In the genomic region with DNA sequence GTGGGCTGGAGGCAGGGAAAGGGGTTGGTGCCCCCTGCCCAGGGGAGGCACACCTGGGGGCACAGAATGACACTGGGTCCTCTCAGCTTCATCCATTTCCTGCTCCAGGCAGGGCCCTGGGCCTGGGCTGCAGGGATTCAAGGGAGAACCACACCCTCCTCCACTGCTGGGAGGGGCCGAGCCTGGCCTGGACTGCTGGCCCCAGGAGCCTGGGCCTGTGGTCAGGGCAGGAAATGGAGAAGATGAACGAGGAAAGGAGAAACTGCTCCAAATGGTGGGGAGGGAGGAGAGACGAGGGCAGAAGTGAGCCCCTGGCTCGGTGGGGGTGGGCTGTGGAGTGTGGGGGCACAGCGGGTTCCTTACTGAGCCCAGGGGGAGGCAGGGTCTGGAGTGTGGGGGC, we compare ENCODE assay signal across 11 cellular contexts. TPM values are rescaled to one million over a fixed set of nuclear protein-coding genes. Genes with fewer than 3 reads are reported as not detected.
DNase-seq lines count a peak whose midpoint lies in the region; ATAC-seq, FAIRE-seq and TF ChIP-seq lines count a peak whose summit lies in the region.
"Had no signal": no experiment of that assay in that cellular context is flagged by ENCODE, and none has a peak within 500 bp of the region (broad histone marks: within the 10 kb centered on the region; RNA-seq: fewer than 3 reads in every experiment).

No MANE protein-coding gene starts in this region.

- 0 out of 2 replicates have a peak overlapping the region, but pooled peaks have one; percentile 34 for H3K9ac ChIP-seq in BLaER1
- no peak overlapping the region for H3K9ac ChIP-seq in astrocyte (ENCODE audit: low read length)

- H3K4me3 Mint-ChIP-seq in astrocyte (ENCODE audit: unreplicated experiment), result no peak overlapping the region

- H3K27ac ChIP-seq in BLaER1 (peak overlapping the region; percentile 53; the same call in 1 of the 2 replicates), astrocyte (ENCODE audit: low read depth, low read length) (no peak overlapping the region), gastrocnemius medialis (no peak overlapping the region)

- H2AFZ ChIP-seq in astrocyte (ENCODE audit: low read depth, low read length), result no peak overlapping the region

- H3K4me3 ChIP-seq in BLaER1, result no peak overlapping the region
- no peak overlapping the region for H3K4me3 ChIP-seq in astrocyte (ENCODE audit: insufficient read depth, low read depth, low read length)
- H3K4me3 ChIP-seq in mucosa of descending colon, result no peak overlapping the region
- H3K4me3 ChIP-seq in gastrocnemius medialis, result no peak overlapping the region
- H3K4me3 ChIP-seq: tibial nerve had no signal

- H3K27me3 ChIP-seq in BLaER1 (no peaks in the 10 kb centered on the region), astrocyte (ENCODE audit: insufficient read depth, low read length) (no peaks in the 10 kb centered on the region), gastrocnemius medialis (no peaks in the 10 kb centered on the region)
- H3K27me3 ChIP-seq: tibial nerve had no signal

- in situ Hi-C loops in gastrocnemius medialis (cut with MboI; ENCODE audit: low sequenced_read_pairs in 4 of 4), result no loop called here

- H3K4me1 Mint-ChIP-seq in astrocyte (ENCODE audit: low read depth, unreplicated experiment), result peaks cover 25% of the 10 kb centered on the region

- FAIRE-seq in astrocyte (lab: Jason Lieb, UNC), result no peak

- peaks cover 5% of the 10 kb centered on the region for H3K27me3 Mint-ChIP-seq in astrocyte (ENCODE audit: low read depth, unreplicated experiment)

- no peaks in the 10 kb centered on the region for H3K36me3 ChIP-seq in BLaER1
- no peaks in the 10 kb centered on the region for H3K36me3 ChIP-seq in astrocyte (ENCODE audit: insufficient read depth, low read length)
- H3K36me3 ChIP-seq in mucosa of descending colon (ENCODE audit: low read depth), result no peaks in the 10 kb centered on the region
- H3K36me3 ChIP-seq in gastrocnemius medialis, result no peaks in the 10 kb centered on the region
- H3K36me3 ChIP-seq: tibial nerve had no signal

- TF ChIP-seq POLR2A in gastrocnemius medialis (IDR thresholded peaks at IDR 0.05), result no peak

- TF ChIP-seq CTCF in astrocyte (IDR thresholded peaks at IDR 0.05; ENCODE audit: insufficient read depth, low read depth, low read length), result no peak
- no peak for TF ChIP-seq CTCF in mucosa of descending colon (IDR thresholded peaks at IDR 0.05)
- no peak for TF ChIP-seq CTCF in gastrocnemius medialis (IDR thresholded peaks at IDR 0.05 in 4 of 5, conservative IDR thresholded peaks at IDR 0.05 in 1 of 5)

- no peaks in the 10 kb centered on the region for H3K79me2 ChIP-seq in astrocyte (ENCODE audit: insufficient read depth, low read length)

- H3K36me3 Mint-ChIP-seq in astrocyte (ENCODE audit: low read depth, unreplicated experiment), result no peaks in the 10 kb centered on the region

- peak; percentile 83 for ATAC-seq in mucosa of descending colon
- ATAC-seq in gastrocnemius medialis, result no peak

- peak overlapping the region; percentile 53 for H3K4me2 ChIP-seq in BLaER1
- H3K4me2 ChIP-seq in astrocyte (ENCODE audit: low read length), result no peak overlapping the region

- peak overlapping the region; percentile 26 for H3K27ac Mint-ChIP-seq in astrocyte (ENCODE audit: unreplicated experiment)

- no peaks in the 10 kb centered on the region for H4K20me1 ChIP-seq in BLaER1
- no peaks in the 10 kb centered on the region for H4K20me1 ChIP-seq in astrocyte (ENCODE audit: insufficient read depth, low read length)

- peaks cover 74% of the 10 kb centered on the region for H3K4me1 ChIP-seq in BLaER1
- H3K4me1 ChIP-seq in astrocyte (ENCODE audit: insufficient read depth, low read length), result peaks cover 14% of the 10 kb centered on the region
- peaks cover 10% of the 10 kb centered on the region for H3K4me1 ChIP-seq in mucosa of descending colon (ENCODE audit: low read depth)
- no peaks in the 10 kb centered on the region for H3K4me1 ChIP-seq in gastrocnemius medialis

- H3K9me3 ChIP-seq in BLaER1 (no peaks in the 10 kb centered on the region), astrocyte (ENCODE audit: insufficient read depth, low read depth, low read length) (no peaks in the 10 kb centered on the region), mucosa of descending colon (no peaks in the 10 kb centered on the region), gastrocnemius medialis (no peaks in the 10 kb centered on the region)
- H3K9me3 ChIP-seq: tibial nerve had no signal

- DNase-seq in HuH-7 (ENCODE audit: low spot score) (peak; percentile 66), astrocyte (ENCODE audit: low read depth) (no peak), mucosa of descending colon (peak; percentile 73 to 81 (median 74)), NCI-H1694 (lab: John Stamatoyannopoulos, UW) (no peak), NCI-H146 treated with DMSO at 0.1 percent for 48 hours (lab: John Stamatoyannopoulos, UW; ENCODE audit: unreplicated experiment) (no peak), gastrocnemius medialis (no peak)
- no peak for DNase-seq in stimulated activated CD4-positive, alpha-beta T cell treated with anti-CD3 and anti-CD28 coated beads, Interleukin-2, amount 100 ng/mL, for 24 hours
- DNase-seq: NCI-H187, NCI-H82 had no signal

- H3K9me3 Mint-ChIP-seq in astrocyte (ENCODE audit: unreplicated experiment), result no peaks in the 10 kb centered on the region

- intact Hi-C loops in mucosa of descending colon (cut with DNase I, micrococcal nuclease), result no loop called here
- intact Hi-C loops in gastrocnemius medialis (cut with DNase I; ENCODE audit: low total_unique reads), result no loop called here

RNA-seq across cellular contexts. Expression of gene KCNQ1OT1, which starts 38.1 kb away (rescaled TPM):
- 2.5 TPM in 2 replicates for total RNA-seq in astrocyte
- total RNA-seq in mucosa of descending colon, result 1 to 10 TPM; 1.5 to 1.7 (median 1.7) TPM
- total RNA-seq in gastrocnemius medialis, result under 1 TPM; 0.16 to 0.61 (median 0.30) TPM

Comparison
In these comparisons a context has a peak if more than half of its experiments do, and no peak if none do; other contexts are left out.
1. DNase-seq: peak in HuH-7 (single experiment) and mucosa of descending colon (3 of 3); none in astrocyte (single experiment), NCI-H1694 (single experiment), NCI-H146 treated with DMSO at 0.1 percent for 48 hours (single experiment), stimulated activated CD4-positive, alpha-beta T cell treated with anti-CD3 and anti-CD28 coated beads, Interleukin-2, amount 100 ng/mL, for 24 hours (0 of 2) and gastrocnemius medialis (0 of 2).